ENCODE assay signal across 1 cellular context in the genomic region with DNA sequence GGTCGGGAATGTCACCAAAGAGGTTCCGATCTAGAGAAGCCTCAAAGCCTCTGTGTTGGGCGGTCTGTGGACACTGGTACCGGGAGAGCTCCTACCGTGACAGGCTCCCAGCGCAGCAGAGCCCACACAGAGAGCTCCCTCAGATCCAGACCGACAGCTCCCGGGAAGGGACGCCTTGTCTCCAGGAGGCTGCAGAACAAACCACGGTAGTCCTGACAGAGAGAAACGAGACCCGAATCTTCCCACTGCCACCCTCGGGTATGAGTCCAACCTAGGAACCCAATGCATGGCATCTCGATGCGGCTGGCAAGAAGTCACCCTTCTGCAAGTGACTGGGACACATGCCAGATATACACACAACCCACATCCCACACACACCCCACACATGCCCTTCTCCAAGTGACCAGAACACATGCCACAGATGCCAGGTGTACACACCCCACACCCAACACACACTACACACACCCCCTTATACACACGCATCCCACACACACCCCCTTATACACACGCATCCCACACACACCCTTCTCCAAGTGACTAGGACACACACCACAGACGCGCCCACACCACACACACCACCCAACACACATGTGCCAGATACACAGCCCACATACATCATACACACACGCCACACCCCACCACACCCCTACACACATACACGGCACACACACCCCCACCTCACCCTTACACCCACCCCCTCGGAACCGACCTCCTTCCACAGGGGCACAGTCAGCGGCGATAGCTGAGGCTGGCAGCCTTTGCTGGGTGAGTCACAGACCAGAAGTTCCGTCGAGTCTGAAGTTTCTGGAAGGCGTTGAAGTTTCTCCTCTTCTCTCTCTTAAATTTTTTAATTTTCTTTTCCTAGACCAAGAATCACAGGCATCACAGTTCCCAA.
TF ChIP-seq lines count a peak whose summit lies in the region.

No MANE protein-coding gene starts in this region.

TF ChIP-seq in HEK293, 187 proteins besides CTCF, POLR2A, EP300 and RAD21 (continued from another document):
- TF ChIP-seq ZFHX2 (tag by site-specific recombination; conservative IDR thresholded peaks at IDR 0.05) (peak; percentile 100), KLF8 (tag by site-specific recombination; IDR thresholded peaks at IDR 0.05) (peak; percentile 50; the same call in 1 of the 2 replicates), PATZ1 (tag by site-specific recombination; IDR thresholded peaks at IDR 0.05) (no peak), KLF9 (tag by site-specific recombination; IDR thresholded peaks at IDR 0.05; ENCODE audit: low read depth) (peak; percentile 84), PRDM2 (tag by site-specific recombination; IDR thresholded peaks at IDR 0.05; ENCODE audit: borderline replicate concordance) (no peak), KLF1 (tag by site-specific recombination; IDR thresholded peaks at IDR 0.05) (peak; percentile 19), ZNF311 (tag by site-specific recombination; IDR thresholded peaks at IDR 0.05; ENCODE audit: borderline replicate concordance) (peak; percentile 54; the same call in 1 of the 2 replicates)
TF ChIP-seq in HEK293: peak in this region for 7.
